30 cellular contexts compared by ENCODE assay signal in genomic region chr19:17601683-17602082, GRCh38.
"Had no signal": no experiment of that assay in that cellular context is flagged by ENCODE, and none has a peak within 500 bp of the region (broad histone marks: within the 10 kb centered on the region; RNA-seq: fewer than 3 reads in every experiment).

No MANE protein-coding gene starts in this region.

- H3K27ac Mint-ChIP-seq: activated CD4-positive, alpha-beta memory T cell treated with anti-CD3 and anti-CD28 coated beads for 36 hours; activated CD4-positive, alpha-beta T cell treated with anti-CD3 and anti-CD28 coated beads, Interleukin-2, amount 10 ng/mL, durations not matched to agents 24 days and 14 days; natural killer cell treated with Interleukin-12 subunit alpha and Interleukin-12 subunit beta and Interleukin-15 and Interleukin-18, amount 100 ng/mL, for 72 hours; progenitor cell of endocrine pancreas; stimulated activated memory B cell treated with anti-CD40 and anti-IgM and Interleukin-4, amounts not matched to agents 10 μg/mL and 1 μg/mL and 100 μg/mL, for 72 hours; stimulated activated naive CD8-positive, alpha-beta T cell treated with anti-CD3 and anti-CD28 coated beads, Interleukin-15, amount 100 ng/mL, for 72 hours; type B pancreatic cell had no signal

- H3K27me3 ChIP-seq: ovary had no signal

- H3K4me3 Mint-ChIP-seq: activated CD4-positive, alpha-beta memory T cell treated with anti-CD3 and anti-CD28 coated beads for 36 hours; activated CD4-positive, alpha-beta T cell treated with anti-CD3 and anti-CD28 coated beads, Interleukin-2, amount 10 ng/mL, durations not matched to agents 24 days and 14 days; memory B cell; natural killer cell treated with Interleukin-12 subunit alpha and Interleukin-12 subunit beta and Interleukin-15 and Interleukin-18, amount 100 ng/mL, for 72 hours; stimulated activated memory B cell treated with anti-CD40 and anti-IgM and Interleukin-4, amounts not matched to agents 10 μg/mL and 1 μg/mL and 100 μg/mL, for 72 hours; stimulated activated naive CD8-positive, alpha-beta T cell treated with anti-CD3 and anti-CD28 coated beads, Interleukin-15, amount 100 ng/mL, for 72 hours; type B pancreatic cell had no signal

- H3K79me2 ChIP-seq: hepatocyte had no signal

- DNase-seq: activated CD4-positive, alpha-beta memory T cell treated with anti-CD3 and anti-CD28 coated beads for 36 hours; activated CD4-positive, alpha-beta T cell treated with anti-CD3 and anti-CD28 coated beads, Interleukin-2, amount 10 ng/mL, durations not matched to agents 24 days and 14 days; activated CD4-positive, CD25-positive, alpha-beta regulatory T cell treated with anti-CD3 and anti-CD28 coated beads, Interleukin-2, amount 50 U/mL, for 72 hours; activated CD8-positive, alpha-beta memory T cell treated with anti-CD3 and anti-CD28 coated beads, Interleukin-2, amount 50 U/mL, for 4 hours; activated gamma-delta T cell; activated naive CD4-positive, alpha-beta T cell treated with anti-CD3 and anti-CD28 coated beads, Interleukin-2, amount 50 U/mL, for 16 hours; activated T-cell treated with anti-CD3 and anti-CD28 coated beads, Interleukin-2, amount 50 U/mL, for 1 hour; amniotic stem cell; brain microvascular endothelial cell; dorsolateral prefrontal cortex; effector memory CD4-positive, alpha-beta T cell; gastrocnemius medialis; ovary; sigmoid colon; small intestine; stimulated activated CD4-positive, alpha-beta T cell treated with anti-CD3 and anti-CD28 coated beads, Interleukin-4, amount 100 ng/mL, for 4 hours; stimulated activated CD8-positive, alpha-beta memory T cell treated with anti-CD3 and anti-CD28 coated beads, Interleukin-4, amount 100 ng/mL, for 48 hours; stimulated activated naive CD8-positive, alpha-beta T cell treated with anti-CD3 and anti-CD28 coated beads, Interleukin-15, amount 100 ng/mL, for 72 hours; substantia nigra; WERI-Rb-1 had no signal

- H3K27ac ChIP-seq: brain microvascular endothelial cell, coronary artery, dorsolateral prefrontal cortex, gastrocnemius medialis, hepatocyte, neutrophil, ovary, sigmoid colon, WERI-Rb-1 had no signal

- ATAC-seq: gastrocnemius medialis; natural killer cell treated with Interleukin-12 subunit alpha and Interleukin-12 subunit beta and Interleukin-15 and Interleukin-18, amount 100 ng/mL, for 72 hours; stimulated activated memory B cell treated with anti-CD40 and anti-IgM and Interleukin-4, amounts not matched to agents 10 μg/mL and 1 μg/mL and 100 μg/mL, for 72 hours; stimulated activated naive CD8-positive, alpha-beta T cell treated with anti-CD3 and anti-CD28 coated beads, Interleukin-15, amount 100 ng/mL, for 72 hours had no signal

- H3K4me1 ChIP-seq: gastrocnemius medialis had no signal

- H3K4me2 ChIP-seq: hepatocyte had no signal

- H3K36me3 ChIP-seq: brain microvascular endothelial cell, gastrocnemius medialis, neutrophil, ovary, sigmoid colon, WERI-Rb-1 had no signal

- H3K36me3 Mint-ChIP-seq: activated CD4-positive, alpha-beta memory T cell treated with anti-CD3 and anti-CD28 coated beads for 36 hours; natural killer cell treated with Interleukin-12 subunit alpha and Interleukin-12 subunit beta and Interleukin-15 and Interleukin-18, amount 100 ng/mL, for 72 hours; stimulated activated memory B cell treated with anti-CD40 and anti-IgM and Interleukin-4, amounts not matched to agents 10 μg/mL and 1 μg/mL and 100 μg/mL, for 72 hours; type B pancreatic cell had no signal

- H3K4me3 ChIP-seq: coronary artery, dorsolateral prefrontal cortex, gastrocnemius medialis, hepatocyte, ovary, sigmoid colon had no signal

- H3K9me3 Mint-ChIP-seq: activated CD4-positive, alpha-beta memory T cell treated with anti-CD3 and anti-CD28 coated beads for 36 hours; activated CD4-positive, alpha-beta T cell treated with anti-CD3 and anti-CD28 coated beads, Interleukin-2, amount 10 ng/mL, durations not matched to agents 24 days and 14 days; memory B cell; natural killer cell treated with Interleukin-12 subunit alpha and Interleukin-12 subunit beta and Interleukin-15 and Interleukin-18, amount 100 ng/mL, for 72 hours; stimulated activated memory B cell treated with anti-CD40 and anti-IgM and Interleukin-4, amounts not matched to agents 10 μg/mL and 1 μg/mL and 100 μg/mL, for 72 hours; stimulated activated naive CD8-positive, alpha-beta T cell treated with anti-CD3 and anti-CD28 coated beads, Interleukin-15, amount 100 ng/mL, for 72 hours; type B pancreatic cell had no signal

- H3K9me3 ChIP-seq: gastrocnemius medialis, neutrophil, ovary, sigmoid colon had no signal

- H2AFZ ChIP-seq: hepatocyte had no signal

- FAIRE-seq: astrocyte, small intestine, TTC549 had no signal
